25 cellular contexts compared by ENCODE assay signal in genomic region chr13:113832631-113833030, GRCh38.
"Had no signal": no experiment of that assay in that cellular context is flagged by ENCODE, and none has a peak within 500 bp of the region (broad histone marks: within the 10 kb centered on the region; RNA-seq: fewer than 3 reads in every experiment).

No MANE protein-coding gene starts in this region.

- H3K4me3 Mint-ChIP-seq: endodermal cell; natural killer cell treated with Interleukin-12 subunit alpha and Interleukin-12 subunit beta and Interleukin-15 and Interleukin-18, amount 100 ng/mL, for 72 hours; neural progenitor cell; stimulated activated memory B cell treated with anti-CD40 and anti-IgM and Interleukin-4, amounts not matched to agents 10 μg/mL and 1 μg/mL and 100 μg/mL, for 72 hours; stimulated activated naive CD8-positive, alpha-beta T cell treated with anti-CD3 and anti-CD28 coated beads, Interleukin-15, amount 100 ng/mL, for 72 hours had no signal

- H3K36me3 ChIP-seq: neural progenitor cell had no signal

- H3K9me3 Mint-ChIP-seq: endodermal cell; natural killer cell treated with Interleukin-12 subunit alpha and Interleukin-12 subunit beta and Interleukin-15 and Interleukin-18, amount 100 ng/mL, for 72 hours; neural progenitor cell; stimulated activated memory B cell treated with anti-CD40 and anti-IgM and Interleukin-4, amounts not matched to agents 10 μg/mL and 1 μg/mL and 100 μg/mL, for 72 hours; stimulated activated naive CD8-positive, alpha-beta T cell treated with anti-CD3 and anti-CD28 coated beads, Interleukin-15, amount 100 ng/mL, for 72 hours had no signal

- H3K4me3 ChIP-seq: coronary artery, left lung, lung, neural progenitor cell, pancreas, spleen, testis, tibial nerve had no signal

- ATAC-seq: left lung; natural killer cell treated with Interleukin-12 subunit alpha and Interleukin-12 subunit beta and Interleukin-15 and Interleukin-18, amount 100 ng/mL, for 72 hours; pancreas; sciatic nerve; stimulated activated memory B cell treated with anti-CD40 and anti-IgM and Interleukin-4, amounts not matched to agents 10 μg/mL and 1 μg/mL and 100 μg/mL, for 72 hours; stimulated activated naive CD8-positive, alpha-beta T cell treated with anti-CD3 and anti-CD28 coated beads, Interleukin-15, amount 100 ng/mL, for 72 hours had no signal

- DNase-seq: effector CD4-positive, alpha-beta T cell; endodermal cell; erythroblast; islet precursor cell; mesenchymal stem cell; midbrain; occipital lobe; spleen; stimulated activated CD4-positive, alpha-beta T cell treated with anti-CD3 and anti-CD28 coated beads, Interleukin-15, amount 100 ng/mL, for 24 hours; stimulated activated CD4-positive, alpha-beta T cell treated with anti-CD3 and anti-CD28 coated beads, Interleukin-1b, Interleukin-23, amount 100 ng/mL, for 48 hours; stimulated activated CD4-positive, alpha-beta T cell treated with anti-CD3 and anti-CD28 coated beads, Interleukin-4, amount 100 ng/mL, for 24 hours; stimulated activated naive CD8-positive, alpha-beta T cell treated with anti-CD3 and anti-CD28 coated beads, Interleukin-15, amount 100 ng/mL, for 72 hours; testis had no signal

- H3K36me3 Mint-ChIP-seq: natural killer cell treated with Interleukin-12 subunit alpha and Interleukin-12 subunit beta and Interleukin-15 and Interleukin-18, amount 100 ng/mL, for 72 hours had no signal

- H3K27ac Mint-ChIP-seq: endodermal cell; natural killer cell treated with Interleukin-12 subunit alpha and Interleukin-12 subunit beta and Interleukin-15 and Interleukin-18, amount 100 ng/mL, for 72 hours; neural progenitor cell; progenitor cell of endocrine pancreas; stimulated activated memory B cell treated with anti-CD40 and anti-IgM and Interleukin-4, amounts not matched to agents 10 μg/mL and 1 μg/mL and 100 μg/mL, for 72 hours; stimulated activated naive CD8-positive, alpha-beta T cell treated with anti-CD3 and anti-CD28 coated beads, Interleukin-15, amount 100 ng/mL, for 72 hours had no signal

- H3K27me3 ChIP-seq: left lung, neural progenitor cell, pancreas, spleen, testis, tibial nerve had no signal

- H3K27ac ChIP-seq: coronary artery, left lung, neural progenitor cell, pancreas, spleen, testis, tibial nerve had no signal

- H3K27me3 Mint-ChIP-seq: natural killer cell treated with Interleukin-12 subunit alpha and Interleukin-12 subunit beta and Interleukin-15 and Interleukin-18, amount 100 ng/mL, for 72 hours; progenitor cell of endocrine pancreas; stimulated activated memory B cell treated with anti-CD40 and anti-IgM and Interleukin-4, amounts not matched to agents 10 μg/mL and 1 μg/mL and 100 μg/mL, for 72 hours had no signal

- H3K4me2 ChIP-seq: neural progenitor cell had no signal

- FAIRE-seq: endothelial cell of umbilical vein, frontal cortex, pancreas had no signal

- H2AFZ ChIP-seq: neural progenitor cell had no signal

- H3K9me3 ChIP-seq: left lung, pancreas, spleen, testis, tibial nerve had no signal
